In genomic region chr21:29130234-29130993, GRCh38 we compare ENCODE assay signal across 8 cellular contexts. TPM values are rescaled to one million over a fixed set of nuclear protein-coding genes. Genes with fewer than 3 reads are reported as not detected.
DNase-seq lines count a peak whose midpoint lies in the region; ATAC-seq and TF ChIP-seq lines count a peak whose summit lies in the region.
"Had no signal": no experiment of that assay in that cellular context is flagged by ENCODE, and none has a peak within 500 bp of the region (broad histone marks: within the 10 kb centered on the region; RNA-seq: fewer than 3 reads in every experiment).

MAP3K7CL (plus strand) TSS chr21:29130644; CDS start chr21:29133345, 2,701 bp downstream.

- no peaks in the 10 kb centered on the region for H3K36me3 ChIP-seq in upper lobe of left lung

- peak; percentile 71 for ATAC-seq in HG03354 (IDR thresholded peaks at IDR 0.05; ENCODE audit: poor library complexity, severe bottlenecking, unreplicated experiment)
- ATAC-seq in upper lobe of left lung (ENCODE audit: low FRiP score in 2 of 2): peak; percentile 80 to 98

- no peaks in the 10 kb centered on the region for H3K9me3 ChIP-seq in upper lobe of left lung

- WGBS in upper lobe of left lung, 2 donors: 69 to 79% methylated on average over 10 to 12 of the region's 12 CpGs

- no peak within 1 kb of the TSS for H3K4me3 ChIP-seq in upper lobe of left lung

- no peak for TF ChIP-seq EP300 in upper lobe of left lung (IDR thresholded peaks at IDR 0.05)

- TF ChIP-seq POLR2A in upper lobe of left lung (IDR thresholded peaks at IDR 0.05): no peak

- H3K27me3 ChIP-seq in upper lobe of left lung: no peaks in the 10 kb centered on the region

- TF ChIP-seq CTCF in upper lobe of left lung (IDR thresholded peaks at IDR 0.05): no peak

- peak within 1 kb of the TSS in 2 of 4 donors; percentile 32 to 43 for H3K27ac ChIP-seq in upper lobe of left lung

- H3K4me1 ChIP-seq in upper lobe of left lung: no peaks in the 10 kb centered on the region

- DNase-seq in amniotic stem cell (lab: John Stamatoyannopoulos, UW): peak; percentile 95
- DNase-seq in islet precursor cell: peak; percentile 88
- peak in 1 of 2 donors; percentile 24 for DNase-seq in upper lobe of left lung
- no peak for DNase-seq in stimulated activated naive CD4-positive, alpha-beta T cell (lab: John Stamatoyannopoulos, UW)
- DNase-seq in Kasumi-1 (lab: John Stamatoyannopoulos, UW): no peak
- no peak for DNase-seq in C1 segment of cervical spinal cord (lab: John Stamatoyannopoulos, UW)
- DNase-seq: NCI-H345 had no signal

RNA-seq across cellular contexts. Expression of gene MAP3K7CL, which starts in this region (rescaled TPM):
- 1 to 10 TPM; 3.5 to 9.4 (median 5.9) TPM for total RNA-seq in upper lobe of left lung

Comparison
In these comparisons a context has a peak if more than half of its experiments do, and no peak if none do; other contexts are left out.
1. DNase-seq: peak in amniotic stem cell (single experiment) and islet precursor cell (single experiment); none in stimulated activated naive CD4-positive, alpha-beta T cell (0 of 6), Kasumi-1 (0 of 2) and C1 segment of cervical spinal cord (0 of 14).